In the genomic region with DNA sequence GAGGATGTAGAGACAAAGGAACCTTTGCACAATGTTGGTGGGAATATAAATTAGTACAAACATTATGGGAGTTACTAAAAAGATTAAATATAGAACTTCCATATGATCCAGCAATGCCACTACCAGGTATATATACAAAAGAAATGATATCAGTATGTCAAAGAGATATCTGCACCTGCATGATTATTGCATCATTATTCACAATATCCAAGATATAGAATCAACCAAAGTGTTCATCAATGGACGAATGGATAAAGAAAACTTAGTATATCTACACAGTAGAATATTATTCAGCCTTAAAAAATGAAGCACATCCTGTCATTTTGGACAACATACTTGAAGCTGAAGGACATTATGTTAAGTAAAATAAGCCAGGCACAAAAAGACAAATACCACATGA, we compare ENCODE assay signal across 8 cellular contexts.
"Had no signal": no experiment of that assay in that cellular context is flagged by ENCODE, and none has a peak within 500 bp of the region (broad histone marks: within the 10 kb centered on the region; RNA-seq: fewer than 3 reads in every experiment).

No MANE protein-coding gene starts in this region.

- DNase-seq: H9, HCEC 1CT, KBM-7 had no signal

- FAIRE-seq: H1, H54, HTR-8/SVneo had no signal

- H3K27ac Mint-ChIP-seq: GM23338 had no signal

- H3K9ac ChIP-seq: KMS-11 had no signal

- H3K27ac ChIP-seq: KMS-11 had no signal

- H3K4me3 ChIP-seq: GM23338 had no signal

- H3K4me3 Mint-ChIP-seq: GM23338 had no signal

- H3K4me2 ChIP-seq: GM23338, KMS-11 had no signal

- ATAC-seq: GM23338 had no signal
